ENCODE assay signal across 24 cellular contexts in genomic region chr11:93403930-93404329, GRCh38.
"Had no signal": no experiment of that assay in that cellular context is flagged by ENCODE, and none has a peak within 500 bp of the region (broad histone marks: within the 10 kb centered on the region; RNA-seq: fewer than 3 reads in every experiment).

No MANE protein-coding gene starts in this region.

- H3K4me1 Mint-ChIP-seq: endodermal cell; natural killer cell; neural crest cell; stimulated activated naive CD8-positive, alpha-beta T cell treated with anti-CD3 and anti-CD28 coated beads, Interleukin-15, amount 100 ng/mL, for 72 hours had no signal

- H3K27ac Mint-ChIP-seq: endodermal cell; natural killer cell; stimulated activated naive CD8-positive, alpha-beta T cell treated with anti-CD3 and anti-CD28 coated beads, Interleukin-15, amount 100 ng/mL, for 72 hours had no signal

- ATAC-seq: esophagus mucosa; gastrocnemius medialis; left ventricle myocardium superior; lower lobe of right lung; natural killer cell; pancreas; sciatic nerve; stimulated activated naive CD8-positive, alpha-beta T cell treated with anti-CD3 and anti-CD28 coated beads, Interleukin-15, amount 100 ng/mL, for 72 hours had no signal

- H3K4me3 Mint-ChIP-seq: endodermal cell; natural killer cell; neural crest cell; stimulated activated naive CD8-positive, alpha-beta T cell treated with anti-CD3 and anti-CD28 coated beads, Interleukin-15, amount 100 ng/mL, for 72 hours had no signal

- DNase-seq: cerebellar nuclear complex; cortex of kidney; dorsolateral prefrontal cortex; effector CD4-positive, alpha-beta T cell; endodermal cell; foreskin fibroblast; gastrocnemius medialis; head of caudate nucleus; kidney; left ventricle myocardium superior; lower lobe of right lung; natural killer cell; pancreas; stimulated activated CD4-positive, alpha-beta T cell treated with anti-CD3 and anti-CD28 coated beads, Interleukin-12 subunit alpha, Interleukin-12 subunit beta, amount 100 ng/mL, for 4 hours; stimulated activated CD4-positive, alpha-beta T cell treated with anti-CD3 and anti-CD28 coated beads, Interleukin-1b, Interleukin-23, amount 100 ng/mL, for 48 hours; stimulated activated CD4-positive, alpha-beta T cell treated with anti-CD3 and anti-CD28 coated beads, Interleukin-4, amount 100 ng/mL, for 1 hour; stimulated activated CD8-positive, alpha-beta memory T cell treated with anti-CD3 and anti-CD28 coated beads, Interleukin-4, amount 100 ng/mL, for 48 hours; stimulated activated naive CD4-positive, alpha-beta T cell; stimulated activated naive CD8-positive, alpha-beta T cell treated with anti-CD3 and anti-CD28 coated beads, Interleukin-15, amount 100 ng/mL, for 72 hours; thyroid gland; trophoblast cell had no signal

- H3K36me3 Mint-ChIP-seq: natural killer cell had no signal

- H3K9me3 Mint-ChIP-seq: endodermal cell had no signal
